10 cellular contexts compared by ENCODE assay signal in genomic region chr4:164716901-164717300, GRCh38. TPM values are rescaled to one million over a fixed set of nuclear protein-coding genes. Genes with fewer than 3 reads are reported as not detected.
A peak's percentile ranks its signal among the peaks of the same experiment; 100 is the strongest.
DNase-seq lines count a peak whose midpoint lies in the region; ATAC-seq and TF ChIP-seq lines count a peak whose summit lies in the region.
"Had no signal": no experiment of that assay in that cellular context is flagged by ENCODE, and none has a peak within 500 bp of the region (broad histone marks: within the 10 kb centered on the region; RNA-seq: fewer than 3 reads in every experiment).

No MANE protein-coding gene starts in this region.

- CTCF ChIA-PET in activated CD8-positive, alpha-beta memory T cell treated with anti-CD3 and anti-CD28 coated beads, Interleukin-2, amount 10 ng/mL, durations not matched to agents 7 days and 5 days (lab: Charles Lee): no interaction called here

- H3K36me3 ChIP-seq in transverse colon (no peaks in the 10 kb centered on the region), Peyer's patch (no peaks in the 10 kb centered on the region)

- WGBS in transverse colon (ENCODE audit: low coverage in 1 of 2), 2 donors: 64 to 86% methylated on average over 1 to 3 of the region's 3 CpGs

- no peaks in the 10 kb centered on the region for H3K36me3 Mint-ChIP-seq in activated CD8-positive, alpha-beta memory T cell treated with anti-CD3 and anti-CD28 coated beads, Interleukin-2, amount 10 ng/mL, durations not matched to agents 7 days and 5 days

- no peak for TF ChIP-seq EP300 in transverse colon (IDR thresholded peaks at IDR 0.05; ENCODE audit: low read depth)

- H3K9me3 ChIP-seq in transverse colon (no peaks in the 10 kb centered on the region), Peyer's patch (no peaks in the 10 kb centered on the region)

- H3K27ac ChIP-seq in transverse colon: no peak overlapping the region
- H3K27ac ChIP-seq in Peyer's patch: no peak overlapping the region

- no peak for ATAC-seq in GM21360 (IDR thresholded peaks at IDR 0.05; ENCODE audit: unreplicated experiment)
- ATAC-seq in activated CD8-positive, alpha-beta memory T cell treated with anti-CD3 and anti-CD28 coated beads, Interleukin-2, amount 10 ng/mL, durations not matched to agents 7 days and 5 days: no peak

- intact Hi-C loops in transverse colon (cut with DNase I; ENCODE audit: low total_unique reads): no loop called here

- TF ChIP-seq POLR2A in transverse colon (IDR thresholded peaks at IDR 0.05) (no peak), Peyer's patch (IDR thresholded peaks at IDR 0.05) (no peak)

- H3K27me3 ChIP-seq in transverse colon: no peaks in the 10 kb centered on the region
- H3K27me3 ChIP-seq in Peyer's patch: no peaks in the 10 kb centered on the region

- DNase-seq in NCI-H748 (lab: John Stamatoyannopoulos, UW; ENCODE audit: unreplicated experiment) (peak; percentile 0), NCI-H748 treated with DMSO at 0.1 percent for 48 hours (lab: John Stamatoyannopoulos, UW) (no peak), LNCaP clone FGC (ENCODE audit: low read depth) (no peak), epithelial cell of proximal tubule (ENCODE audit: low read depth) (no peak), transverse colon (no peak), Peyer's patch (no peak)
- DNase-seq in activated CD8-positive, alpha-beta memory T cell treated with anti-CD3 and anti-CD28 coated beads, Interleukin-2, amount 10 ng/mL, durations not matched to agents 7 days and 5 days: no peak
- DNase-seq: stimulated activated CD4-positive, alpha-beta T cell treated with anti-CD3 and anti-CD28 coated beads, Interleukin-2, amount 100 ng/mL, for 24 hours had no signal

- no peak overlapping the region for H3K4me3 Mint-ChIP-seq in activated CD8-positive, alpha-beta memory T cell treated with anti-CD3 and anti-CD28 coated beads, Interleukin-2, amount 10 ng/mL, durations not matched to agents 7 days and 5 days

- H3K27me3 Mint-ChIP-seq in activated CD8-positive, alpha-beta memory T cell treated with anti-CD3 and anti-CD28 coated beads, Interleukin-2, amount 10 ng/mL, durations not matched to agents 7 days and 5 days: peaks cover 3% of the 10 kb centered on the region

- H3K4me3 ChIP-seq in LNCaP clone FGC (ENCODE audit: low read depth, low read length): no peak overlapping the region
- H3K4me3 ChIP-seq in epithelial cell of proximal tubule (ENCODE audit: low read depth, low read length): no peak overlapping the region
- H3K4me3 ChIP-seq in transverse colon: no peak overlapping the region
- no peak overlapping the region for H3K4me3 ChIP-seq in Peyer's patch

- no peaks in the 10 kb centered on the region for H3K9me3 Mint-ChIP-seq in activated CD8-positive, alpha-beta memory T cell treated with anti-CD3 and anti-CD28 coated beads, Interleukin-2, amount 10 ng/mL, durations not matched to agents 7 days and 5 days (ENCODE audit: low read depth)

- no peak overlapping the region for H3K27ac Mint-ChIP-seq in activated CD8-positive, alpha-beta memory T cell treated with anti-CD3 and anti-CD28 coated beads, Interleukin-2, amount 10 ng/mL, durations not matched to agents 7 days and 5 days

- TF ChIP-seq CTCF in LNCaP clone FGC (IDR thresholded peaks at IDR 0.05; ENCODE audit: control insufficient read depth, extremely low read depth, insufficient read depth): peak; percentile 37
- peak; percentile 48 for TF ChIP-seq CTCF in epithelial cell of proximal tubule (conservative IDR thresholded peaks at IDR 0.05; ENCODE audit: low read depth, low read length)
- peak in 3 of 5 experiments; percentile 14 to 26 (median 25) for TF ChIP-seq CTCF in transverse colon (IDR thresholded peaks at IDR 0.05)
- peak in 3 of 6 experiments; percentile 17 to 29 (median 24) for TF ChIP-seq CTCF in Peyer's patch (IDR thresholded peaks at IDR 0.05)

- no peaks in the 10 kb centered on the region for H3K4me1 ChIP-seq in transverse colon
- H3K4me1 ChIP-seq in Peyer's patch: no peaks in the 10 kb centered on the region

- in situ Hi-C loops in transverse colon (cut with MboI; ENCODE audit: low pct_ligation_motif_present in 1 of 4, low pct_unique_long_range_greater_than_20kb in 1 of 4, low sequenced_read_pairs in 3 of 4): loop anchor here in 2 of 4 donors (25.0 kb wide), 1 partner anchor 1155 kb away; no protein-coding TSS in a partner anchor

- H3K4me1 Mint-ChIP-seq in activated CD8-positive, alpha-beta memory T cell treated with anti-CD3 and anti-CD28 coated beads, Interleukin-2, amount 10 ng/mL, durations not matched to agents 7 days and 5 days: no peaks in the 10 kb centered on the region

RNA-seq across cellular contexts. Expression of gene SMIM31, which starts 37.0 kb away (rescaled TPM):
- total RNA-seq in epithelial cell of proximal tubule (not detected in 2 replicates), transverse colon (10 to 100 TPM in 2 of 4 donors, 1 to 10 TPM in 2; 1.9 to 11.1 (median 6.2) TPM), Peyer's patch (10 to 100 TPM in 3 of 4 donors, 1 to 10 TPM in 1; 6.6 to 17.3 (median 16.5) TPM)
- not detected for total RNA-seq in activated CD8-positive, alpha-beta memory T cell treated with anti-CD3 and anti-CD28 coated beads, Interleukin-2, amount 10 ng/mL, durations not matched to agents 7 days and 5 days
- total RNA-seq: lung microvascular endothelial cell had no signal
